In genomic region chr7:12889391-12889790, GRCh38 we compare ENCODE assay signal across 24 cellular contexts.
A peak's percentile ranks its signal among the peaks of the same experiment; 100 is the strongest.
DNase-seq lines count a peak whose midpoint lies in the region; ATAC-seq, FAIRE-seq and TF ChIP-seq lines count a peak whose summit lies in the region.
"Had no signal": no experiment of that assay in that cellular context is flagged by ENCODE, and none has a peak within 500 bp of the region (broad histone marks: within the 10 kb centered on the region; RNA-seq: fewer than 3 reads in every experiment).

No MANE protein-coding gene starts in this region.

- WGBS in heart left ventricle, 4 donors = 87 to 93% (median 90%) methylated on average over 4 of the region's 4 CpGs

- peaks cover 23% of the 10 kb centered on the region for H3K4me1 ChIP-seq in ACC112 (ENCODE audit: control insufficient read depth, insufficient read depth, low read length, unreplicated experiment)
- no peaks in the 10 kb centered on the region for H3K4me1 ChIP-seq in heart left ventricle
- H3K4me1 ChIP-seq: BE2C, esophagus squamous epithelium had no signal

- ATAC-seq in heart left ventricle (no peak), GM21367 (IDR thresholded peaks at IDR 0.05; ENCODE audit: unreplicated experiment) (no peak)
- ATAC-seq: activated CD8-positive, alpha-beta T cell treated with anti-CD3 and anti-CD28 coated beads, Interleukin-2, amount 10 ng/mL, durations not matched to agents 7 days and 5 days; activated naive CD8-positive, alpha-beta T cell treated with anti-CD3 and anti-CD28 coated beads, Interleukin-2, amount 50 U/mL, for 24 hours; GM12878; K562; left cardiac atrium had no signal

- H3K79me2 ChIP-seq in ACC112 (ENCODE audit: control insufficient read depth, insufficient read depth, low read length, unreplicated experiment) = no peaks in the 10 kb centered on the region

- no peaks in the 10 kb centered on the region for H3K27me3 ChIP-seq in ACC112 (ENCODE audit: insufficient read depth, low read length)
- no peaks in the 10 kb centered on the region for H3K27me3 ChIP-seq in brain microvascular endothelial cell (replicated peaks)
- no peaks in the 10 kb centered on the region for H3K27me3 ChIP-seq in heart left ventricle
- H3K27me3 ChIP-seq: esophagus squamous epithelium had no signal

- H3K27ac ChIP-seq in ACC112 (ENCODE audit: low read depth, low read length) = peak overlapping the region; percentile 57
- no peak overlapping the region for H3K27ac ChIP-seq in brain microvascular endothelial cell
- H3K27ac ChIP-seq in heart left ventricle = no peak overlapping the region
- H3K27ac ChIP-seq: esophagus squamous epithelium had no signal

- DNase-seq in HTR-8/SVneo (ENCODE audit: insufficient read length, low spot score) = peak; percentile 4
- peak; percentile 40 for DNase-seq in brain microvascular endothelial cell
- DNase-seq in hepatic stellate cell (ENCODE audit: low spot score) = peak; percentile 6
- DNase-seq in NCI-H2081 (lab: John Stamatoyannopoulos, UW) = no peak
- no peak for DNase-seq in NK-92 (lab: John Stamatoyannopoulos, UW; ENCODE audit: unreplicated experiment)
- no peak for DNase-seq in heart left ventricle
- DNase-seq: 8988T; activated CD8-positive, alpha-beta T cell treated with anti-CD3 and anti-CD28 coated beads, Interleukin-2, amount 10 ng/mL, durations not matched to agents 7 days and 5 days; activated effector memory CD4-positive, alpha-beta T cell treated with anti-CD3 and anti-CD28 coated beads, Interleukin-2, amount 50 U/mL, for 16 hours; activated naive CD8-positive, alpha-beta T cell treated with anti-CD3 and anti-CD28 coated beads, Interleukin-2, amount 50 U/mL, for 24 hours; activated T-cell treated with anti-CD3 and anti-CD28 coated beads for 4 hours; BE2C; endodermal cell; esophagus squamous epithelium; head of caudate nucleus; left cardiac atrium; NCI-H2171; NCI-H526 treated with DMSO at 0.1 percent for 48 hours had no signal

- H3K36me3 ChIP-seq in ACC112 (ENCODE audit: insufficient read depth, low read length) = no peaks in the 10 kb centered on the region
- H3K36me3 ChIP-seq in brain microvascular endothelial cell (replicated peaks) = no peaks in the 10 kb centered on the region
- no peaks in the 10 kb centered on the region for H3K36me3 ChIP-seq in heart left ventricle
- H3K36me3 ChIP-seq: BE2C, esophagus squamous epithelium had no signal

- no peak for FAIRE-seq in HTR-8/SVneo (lab: Jason Lieb, UNC)
- FAIRE-seq: bronchial epithelial cell, GM12878, K562, RCC 7860 had no signal

- no peaks in the 10 kb centered on the region for H3K9me3 ChIP-seq in heart left ventricle
- H3K9me3 ChIP-seq: BE2C, esophagus squamous epithelium had no signal

- in situ Hi-C loops in brain microvascular endothelial cell (cut with HindIII; ENCODE audit: low pct_ligation_motif_present, low sequenced_read_pairs) = no loop called here

- TF ChIP-seq CTCF in brain microvascular endothelial cell (IDR thresholded peaks at IDR 0.05; ENCODE audit: low read depth, low read length, missing control alignments) (no peak), heart left ventricle (IDR thresholded peaks at IDR 0.05) (no peak)

- H3K4me3 ChIP-seq in ACC112 (ENCODE audit: low read depth, low read length) = no peak overlapping the region; the same call in 1 of the 2 replicates
- no peak overlapping the region for H3K4me3 ChIP-seq in brain microvascular endothelial cell (ENCODE audit: low read depth, low read length)
- no peak overlapping the region for H3K4me3 ChIP-seq in heart left ventricle
- H3K4me3 ChIP-seq: esophagus squamous epithelium, GM12878, K562 had no signal

- intact Hi-C loops in heart left ventricle (cut with DNase I) = loop anchor here in 1 of 10 donors (10.0 kb wide), 1 partner anchor 65 kb away; no protein-coding TSS in a partner anchor

- peak overlapping the region; percentile 47 for H2AFZ ChIP-seq in ACC112 (ENCODE audit: low read length, unreplicated experiment)

- no peak for TF ChIP-seq POLR2A in heart left ventricle (IDR thresholded peaks at IDR 0.05)

Comparison
In these comparisons a context has a peak if more than half of its experiments do, and no peak if none do; other contexts are left out.
1. DNase-seq: peak in HTR-8/SVneo (single experiment), brain microvascular endothelial cell (single experiment) and hepatic stellate cell (single experiment); none in NCI-H2081 (0 of 2), NK-92 (single experiment) and heart left ventricle (0 of 5).